ENCODE assay signal across 8 cellular contexts in genomic region chrX:34654939-34655338, GRCh38. TPM values are rescaled to one million over a fixed set of nuclear protein-coding genes. Genes with fewer than 3 reads are reported as not detected.
A peak's percentile ranks its signal among the peaks of the same experiment; 100 is the strongest.
DNase-seq lines count a peak whose midpoint lies in the region; ATAC-seq and TF ChIP-seq lines count a peak whose summit lies in the region.

No MANE protein-coding gene starts in this region.

- H3K4me1 ChIP-seq in HEK293 (ENCODE audit: control insufficient read depth, insufficient read depth, low read length), result no peaks in the 10 kb centered on the region
- H3K4me1 ChIP-seq in stomach, result no peaks in the 10 kb centered on the region

- no peak for TF ChIP-seq EP300 in stomach (IDR thresholded peaks at IDR 0.05)

- H3K27ac ChIP-seq in HEK293 (ENCODE audit: extremely low read depth, low read depth, low read length) (no peak overlapping the region), stomach (peak overlapping the region in 4 of 5 donors; percentile 12 to 86 (median 52))

- H3K27me3 Mint-ChIP-seq in chondrocyte (ENCODE audit: low read depth) (peaks cover 12% of the 10 kb centered on the region), natural killer cell (ENCODE audit: low read depth in 2 of 2) (peaks cover 8 to 30% of the 10 kb centered on the region in 2 donors)

- WGBS in stomach, 5 donors, result 14 to 29% (median 16%) methylated on average over 6 of the region's 6 CpGs

- POLR2A ChIA-PET in HEK293 (lab: Yijun Ruan, JAX), result no interaction called here

- H3K36me3 ChIP-seq in HEK293 (ENCODE audit: control insufficient read depth in 2 of 2, insufficient read depth in 1 of 2, low read length in 2 of 2), result no peaks in the 10 kb centered on the region
- H3K36me3 ChIP-seq in stomach, result no peaks in the 10 kb centered on the region

- no peak for DNase-seq in chondrocyte (ENCODE audit: low spot score)
- peak; percentile 7 for DNase-seq in left kidney (ENCODE audit: low read depth, low spot score)
- no peak for DNase-seq in stomach
- DNase-seq in 8988T, result no peak
- DNase-seq in foreskin melanocyte, result no peak
- no peak for DNase-seq in NCI-H2029 treated with DMSO at 0.1 percent for 48 hours (lab: John Stamatoyannopoulos, UW)
- no peak for DNase-seq in natural killer cell

- TF ChIP-seq POLR2A in stomach (IDR thresholded peaks at IDR 0.05), result no peak

- H3K36me3 Mint-ChIP-seq in chondrocyte (ENCODE audit: low read depth), result no peaks in the 10 kb centered on the region
- peaks cover 20% of the 10 kb centered on the region for H3K36me3 Mint-ChIP-seq in natural killer cell

- H3K9me3 ChIP-seq in HEK293 (ENCODE audit: control insufficient read depth, insufficient read depth, low read depth, low read length) (no peaks in the 10 kb centered on the region), stomach (no peaks in the 10 kb centered on the region)

- ATAC-seq in natural killer cell, result no peak

- H3K4me1 Mint-ChIP-seq in chondrocyte (ENCODE audit: low read depth) (peaks cover 60% of the 10 kb centered on the region), natural killer cell (no peaks in the 10 kb centered on the region)

- no peak for TF ChIP-seq CTCF in HEK293 (tag by site-specific recombination; IDR thresholded peaks at IDR 0.05)
- no peak for TF ChIP-seq CTCF in chondrocyte (IDR thresholded peaks at IDR 0.05)
- no peak for TF ChIP-seq CTCF in stomach (IDR thresholded peaks at IDR 0.05)
- TF ChIP-seq CTCF in natural killer cell (IDR thresholded peaks at IDR 0.05), result no peak

- H3K4me3 ChIP-seq in HEK293 (ENCODE audit: low read depth, low read length) (peak overlapping the region; percentile 64), stomach (peak overlapping the region; percentile 55 to 59 (median 57))

- CTCF ChIA-PET in HEK293 (lab: Yijun Ruan, JAX), result interaction anchor here (1.3 kb wide), 1 partner anchor 17 kb away, joined by 3 read pairs; no protein-coding TSS in a partner anchor

- H3K4me3 Mint-ChIP-seq in chondrocyte (ENCODE audit: unreplicated experiment) (peak overlapping the region; percentile 81), natural killer cell (no peak overlapping the region)

- intact Hi-C loops in stomach (cut with DNase I; ENCODE audit: low total_unique reads), result no loop called here
- intact Hi-C loops in natural killer cell (cut with micrococcal nuclease), result no loop called here

- H3K27ac Mint-ChIP-seq in chondrocyte (ENCODE audit: unreplicated experiment) (peak overlapping the region; percentile 83), natural killer cell (no peak overlapping the region)

- H3K27me3 ChIP-seq in stomach, result peaks cover 0 to 8% (median 5%) of the 10 kb centered on the region in 3 donors

- H3K9me3 Mint-ChIP-seq in chondrocyte (ENCODE audit: low read depth) (no peaks in the 10 kb centered on the region), natural killer cell (peaks cover 2 to 8% of the 10 kb centered on the region in 2 donors)

TF ChIP-seq in HEK293, 187 proteins besides CTCF, POLR2A, EP300 and RAD21:
- TF ChIP-seq ZNF561 (tag by site-specific recombination; IDR thresholded peaks at IDR 0.05; ENCODE audit: borderline replicate concordance), result no peak

RNA-seq across cellular contexts. Expression of gene TMEM47, which starts 2.1 kb away (rescaled TPM):
- total RNA-seq in chondrocyte (63.7 to 65.6 TPM (median 64.1 TPM) in 3 replicates), stomach (10 to 100 TPM in 4 of 5 donors, 1 to 10 TPM in 1; 9.6 to 49.2 (median 23.9) TPM), natural killer cell (not detected)
- 10 to 100 TPM in 1 of 3 donors, 1 to 10 TPM in 2; 5.2 to 10.1 (median 9.9) TPM for polyA plus RNA-seq in stomach

Comparison
In these comparisons a context has a peak if more than half of its experiments do, and no peak if none do; other contexts are left out.
1. RNA of gene TMEM47, which starts 2.1 kb away (total RNA-seq): 63.7 to 65.6 TPM in chondrocyte and 9.6 to 49.2 TPM in stomach; not detected in natural killer cell; every median in the first group is over 10 times any median in the second.